ENCODE assay signal across 8 cellular contexts in the genomic region with DNA sequence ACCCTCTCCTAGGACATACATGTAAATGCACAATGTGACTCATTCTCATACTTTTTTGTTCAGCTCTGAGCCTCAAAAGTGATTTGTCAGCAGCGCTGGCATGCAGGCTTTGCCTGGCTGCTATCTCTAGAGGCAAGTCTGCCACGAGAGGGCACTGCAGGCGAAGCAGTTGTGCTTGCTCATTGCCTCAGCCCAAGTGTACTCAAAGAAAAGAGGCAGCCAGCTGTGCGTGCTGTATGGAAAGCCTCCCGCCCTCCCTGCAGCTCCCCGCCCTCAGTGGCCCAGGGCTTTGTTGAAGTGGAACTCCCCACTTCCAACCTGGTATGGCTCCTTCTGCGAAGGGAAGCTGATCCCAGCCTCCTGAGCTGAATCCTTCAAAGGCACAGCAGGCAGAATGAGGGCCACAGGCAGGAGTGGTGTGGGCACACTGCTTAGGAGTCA. TPM values are rescaled to one million over a fixed set of nuclear protein-coding genes. Genes with fewer than 3 reads are reported as not detected.
DNase-seq lines count a peak whose midpoint lies in the region; ATAC-seq and TF ChIP-seq lines count a peak whose summit lies in the region.

No MANE protein-coding gene starts in this region.

- no peaks in the 10 kb centered on the region for H3K27me3 ChIP-seq in neural progenitor cell

- peak overlapping the region; percentile 52 for H3K4me2 ChIP-seq in neural progenitor cell

- peaks cover 5% of the 10 kb centered on the region for H3K9me3 Mint-ChIP-seq in activated T-helper 2 cell treated with anti-CD3 and anti-CD28 coated beads, Interferon-gamma antibody, Interleukin-2, Interleukin-4, amounts not matched to agents 10 μg/mL and 5 μg/mL and 100 μg/mL, durations not matched to agents 14 hours and 24 hours and 36 hours
- H3K9me3 Mint-ChIP-seq in neural progenitor cell = no peaks in the 10 kb centered on the region
- no peaks in the 10 kb centered on the region for H3K9me3 Mint-ChIP-seq in stimulated activated naive CD8-positive, alpha-beta T cell treated with anti-CD3 and anti-CD28 coated beads, Interleukin-15, amount 100 ng/mL, for 72 hours

- H3K79me2 ChIP-seq in neural progenitor cell (ENCODE audit: low read depth) = peaks cover 35% of the 10 kb centered on the region

- peaks cover 32% of the 10 kb centered on the region for H3K4me1 Mint-ChIP-seq in activated T-helper 2 cell treated with anti-CD3 and anti-CD28 coated beads, Interferon-gamma antibody, Interleukin-2, Interleukin-4, amounts not matched to agents 10 μg/mL and 5 μg/mL and 100 μg/mL, durations not matched to agents 14 hours and 24 hours and 36 hours (ENCODE audit: low read depth)
- H3K4me1 Mint-ChIP-seq in neural progenitor cell = peaks cover 17% of the 10 kb centered on the region
- peaks cover 32% of the 10 kb centered on the region for H3K4me1 Mint-ChIP-seq in stimulated activated naive CD8-positive, alpha-beta T cell treated with anti-CD3 and anti-CD28 coated beads, Interleukin-15, amount 100 ng/mL, for 72 hours

- H3K4me3 Mint-ChIP-seq in activated T-helper 2 cell treated with anti-CD3 and anti-CD28 coated beads, Interferon-gamma antibody, Interleukin-2, Interleukin-4, amounts not matched to agents 10 μg/mL and 5 μg/mL and 100 μg/mL, durations not matched to agents 14 hours and 24 hours and 36 hours (ENCODE audit: low read depth) = no peak overlapping the region
- H3K4me3 Mint-ChIP-seq in neural progenitor cell = no peak overlapping the region
- no peak overlapping the region for H3K4me3 Mint-ChIP-seq in stimulated activated naive CD8-positive, alpha-beta T cell treated with anti-CD3 and anti-CD28 coated beads, Interleukin-15, amount 100 ng/mL, for 72 hours

- TF ChIP-seq CTCF in LNCaP clone FGC (IDR thresholded peaks at IDR 0.05; ENCODE audit: control insufficient read depth, extremely low read depth, insufficient read depth) (peak; percentile 92), fibroblast of villous mesenchyme (IDR thresholded peaks at IDR 0.05; ENCODE audit: insufficient read depth, low read depth, low read length) (peak; percentile 92), neural progenitor cell (IDR thresholded peaks at IDR 0.05) (peak; percentile 95)

- H3K4me3 ChIP-seq in LNCaP clone FGC (ENCODE audit: low read depth, low read length) (no peak overlapping the region), fibroblast of villous mesenchyme (ENCODE audit: low read depth, low read length) (no peak overlapping the region), neural progenitor cell (no peak overlapping the region)

- H3F3A ChIP-seq in neural progenitor cell (ENCODE audit: low read depth) = peaks cover 34% of the 10 kb centered on the region

- in situ Hi-C loops in ACHN (cut with HindIII; ENCODE audit: low pct_ligation_motif_present, low pct_unique_long_range_greater_than_20kb, low sequenced_read_pairs) = no loop called here

- no peak overlapping the region for H2AFZ ChIP-seq in neural progenitor cell (replicated peaks)

- no peaks in the 10 kb centered on the region for H3K9me3 ChIP-seq in neural progenitor cell (ENCODE audit: low read depth)

- H3K27ac ChIP-seq in neural progenitor cell = no peak overlapping the region

- peak overlapping the region; percentile 49 for H3K27ac Mint-ChIP-seq in activated T-helper 2 cell treated with anti-CD3 and anti-CD28 coated beads, Interferon-gamma antibody, Interleukin-2, Interleukin-4, amounts not matched to agents 10 μg/mL and 5 μg/mL and 100 μg/mL, durations not matched to agents 14 hours and 24 hours and 36 hours
- H3K27ac Mint-ChIP-seq in neural progenitor cell = no peak overlapping the region
- H3K27ac Mint-ChIP-seq in stimulated activated naive CD8-positive, alpha-beta T cell treated with anti-CD3 and anti-CD28 coated beads, Interleukin-15, amount 100 ng/mL, for 72 hours = no peak overlapping the region

- ATAC-seq in GM18907 (IDR thresholded peaks at IDR 0.05; ENCODE audit: unreplicated experiment) = peak; percentile 74
- ATAC-seq in stimulated activated naive CD8-positive, alpha-beta T cell treated with anti-CD3 and anti-CD28 coated beads, Interleukin-15, amount 100 ng/mL, for 72 hours = peak; percentile 89

- H3K9ac ChIP-seq in neural progenitor cell = no peak overlapping the region

- H3K27me3 Mint-ChIP-seq in activated T-helper 2 cell treated with anti-CD3 and anti-CD28 coated beads, Interferon-gamma antibody, Interleukin-2, Interleukin-4, amounts not matched to agents 10 μg/mL and 5 μg/mL and 100 μg/mL, durations not matched to agents 14 hours and 24 hours and 36 hours (ENCODE audit: low read depth) = no peaks in the 10 kb centered on the region
- H3K27me3 Mint-ChIP-seq in neural progenitor cell (ENCODE audit: insufficient read depth, low read depth) = no peaks in the 10 kb centered on the region
- H3K27me3 Mint-ChIP-seq in stimulated activated naive CD8-positive, alpha-beta T cell treated with anti-CD3 and anti-CD28 coated beads, Interleukin-15, amount 100 ng/mL, for 72 hours = no peaks in the 10 kb centered on the region

- DNase-seq in ACHN = peak; percentile 91
- DNase-seq in LNCaP clone FGC (ENCODE audit: low read depth) = no peak
- DNase-seq in RKO (ENCODE audit: low spot score) = peak; percentile 94
- peak; percentile 72 for DNase-seq in activated T-helper 2 cell treated with anti-CD3 and anti-CD28 coated beads, Interferon-gamma antibody, Interleukin-2, Interleukin-4, amounts not matched to agents 10 μg/mL and 5 μg/mL and 100 μg/mL, durations not matched to agents 14 hours and 24 hours and 36 hours (ENCODE audit: low spot score)
- peak; percentile 93 for DNase-seq in fibroblast of villous mesenchyme (ENCODE audit: low read depth)
- peak; percentile 97 for DNase-seq in neural progenitor cell (ENCODE audit: low spot score)
- DNase-seq in stimulated activated naive CD8-positive, alpha-beta T cell treated with anti-CD3 and anti-CD28 coated beads, Interleukin-15, amount 100 ng/mL, for 72 hours = peak; percentile 57 to 70

- peaks cover 9% of the 10 kb centered on the region for H3K4me1 ChIP-seq in neural progenitor cell

- no peaks in the 10 kb centered on the region for H3K36me3 ChIP-seq in neural progenitor cell

- peaks cover 53% of the 10 kb centered on the region for H4K20me1 ChIP-seq in neural progenitor cell (ENCODE audit: low read depth)

- intact Hi-C loops in activated T-helper 2 cell treated with anti-CD3 and anti-CD28 coated beads, Interferon-gamma antibody, Interleukin-2, Interleukin-4, amounts not matched to agents 10 μg/mL and 5 μg/mL and 100 μg/mL, durations not matched to agents 14 hours and 24 hours and 36 hours (cut with micrococcal nuclease) = loop anchor here (1.0 kb wide), 1 partner anchor 71 kb away; no protein-coding TSS in a partner anchor

- peaks cover 80% of the 10 kb centered on the region for H3K36me3 Mint-ChIP-seq in activated T-helper 2 cell treated with anti-CD3 and anti-CD28 coated beads, Interferon-gamma antibody, Interleukin-2, Interleukin-4, amounts not matched to agents 10 μg/mL and 5 μg/mL and 100 μg/mL, durations not matched to agents 14 hours and 24 hours and 36 hours (ENCODE audit: low read depth)
- peaks cover 37% of the 10 kb centered on the region for H3K36me3 Mint-ChIP-seq in neural progenitor cell

RNA-seq across cellular contexts. Expression of a gene that starts 16.3 kb away (rescaled TPM):
- 41.6 and 46.4 TPM in 2 replicates for total RNA-seq in activated T-helper 2 cell treated with anti-CD3 and anti-CD28 coated beads, Interferon-gamma antibody, Interleukin-2, Interleukin-4, amounts not matched to agents 10 μg/mL and 5 μg/mL and 100 μg/mL, durations not matched to agents 14 hours and 24 hours and 36 hours
- total RNA-seq in fibroblast of villous mesenchyme (36.4 and 37.6 TPM in 2 replicates), neural progenitor cell (ENCODE audit: low replicate concordance) (27.4 and 37.7 TPM in 2 replicates)

RNA-seq across cellular contexts. Expression of a gene that starts 16.5 kb away (rescaled TPM):
- 123 and 135 TPM in 2 replicates for total RNA-seq in activated T-helper 2 cell treated with anti-CD3 and anti-CD28 coated beads, Interferon-gamma antibody, Interleukin-2, Interleukin-4, amounts not matched to agents 10 μg/mL and 5 μg/mL and 100 μg/mL, durations not matched to agents 14 hours and 24 hours and 36 hours
- total RNA-seq in fibroblast of villous mesenchyme (28.3 and 33.2 TPM in 2 replicates), neural progenitor cell (ENCODE audit: low replicate concordance) (60.7 and 71.9 TPM in 2 replicates)

RNA-seq across cellular contexts. Expression of a gene that starts 53.8 kb away (rescaled TPM):
- 18.5 and 20.5 TPM in 2 replicates for total RNA-seq in activated T-helper 2 cell treated with anti-CD3 and anti-CD28 coated beads, Interferon-gamma antibody, Interleukin-2, Interleukin-4, amounts not matched to agents 10 μg/mL and 5 μg/mL and 100 μg/mL, durations not matched to agents 14 hours and 24 hours and 36 hours
- 10.6 and 14.2 TPM in 2 replicates for total RNA-seq in fibroblast of villous mesenchyme
- 32.0 and 37.8 TPM in 2 replicates for total RNA-seq in neural progenitor cell (ENCODE audit: low replicate concordance)
